8 cellular contexts compared by ENCODE assay signal in the genomic region with DNA sequence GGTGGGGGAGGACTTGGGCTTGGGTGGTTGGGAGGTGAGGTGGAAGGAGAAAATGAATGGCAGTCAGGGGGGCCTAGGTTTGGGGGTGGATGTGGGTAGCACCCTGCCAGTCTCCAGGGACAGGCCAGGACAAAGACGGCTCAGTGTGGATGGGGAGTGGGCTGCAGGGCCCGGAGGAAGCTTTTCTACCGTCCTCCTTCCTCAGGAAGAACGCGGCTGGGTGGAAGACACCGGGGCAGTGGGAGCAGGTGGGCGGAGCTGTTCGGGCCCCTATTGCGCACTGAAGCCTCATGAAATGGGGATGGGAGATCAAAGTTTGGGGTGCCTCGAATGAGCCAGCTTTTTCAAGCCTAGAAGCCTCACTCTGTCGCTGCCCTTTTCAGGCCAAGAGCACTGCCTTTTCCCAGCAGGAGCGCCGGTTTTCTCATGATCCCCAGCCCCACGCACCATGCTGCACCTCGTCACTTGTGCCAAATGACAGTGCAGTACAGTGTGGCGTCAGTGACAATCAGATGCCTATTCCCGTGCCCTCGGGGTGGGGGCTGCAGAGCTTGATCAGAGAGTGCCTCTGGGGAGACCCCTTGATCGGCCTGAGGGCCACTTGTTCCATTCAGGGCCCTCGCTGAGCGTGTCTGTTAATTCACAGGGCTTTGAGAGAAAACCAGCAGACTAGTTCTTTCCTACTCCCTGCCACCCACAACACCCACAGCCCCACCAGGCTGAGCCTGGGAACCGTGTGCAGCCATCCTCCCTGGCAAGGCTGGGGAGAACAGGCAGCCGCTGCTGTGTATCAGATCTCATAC. TPM values are rescaled to one million over a fixed set of nuclear protein-coding genes. Genes with fewer than 3 reads are reported as not detected.
DNase-seq lines count a peak whose midpoint lies in the region; ATAC-seq and TF ChIP-seq lines count a peak whose summit lies in the region.

No MANE protein-coding gene starts in this region.

- ATAC-seq in HG03432 (IDR thresholded peaks at IDR 0.05; ENCODE audit: unreplicated experiment): no peak

- H3K27me3 ChIP-seq in mononuclear cell (ENCODE audit: insufficient read depth, low read length): no peaks in the 10 kb centered on the region
- H3K27me3 ChIP-seq in stomach: no peaks in the 10 kb centered on the region

- TF ChIP-seq CTCF in choroid plexus epithelial cell (conservative IDR thresholded peaks at IDR 0.05; ENCODE audit: low read depth, low read length) (no peak), stomach (IDR thresholded peaks at IDR 0.05) (no peak)

- TF ChIP-seq EP300 in stomach (IDR thresholded peaks at IDR 0.05): no peak

- intact Hi-C loops in stomach (cut with DNase I; ENCODE audit: low total_unique reads): no loop called here

- H3K9me3 ChIP-seq in mononuclear cell (ENCODE audit: low read depth, low read length) (peaks cover 5% of the 10 kb centered on the region), stomach (no peaks in the 10 kb centered on the region)

- peak; percentile 33 for DNase-seq in COLO668 (lab: John Stamatoyannopoulos, UW; ENCODE audit: unreplicated experiment)
- DNase-seq in RKO (ENCODE audit: low spot score): peak; percentile 34
- no peak for DNase-seq in choroid plexus epithelial cell (ENCODE audit: low read depth)
- DNase-seq in stomach: no peak
- no peak for DNase-seq in SIG-M5 (lab: John Stamatoyannopoulos, UW)
- DNase-seq in DMS79 (lab: John Stamatoyannopoulos, UW): no peak

- WGBS in stomach, 5 donors: 6 to 13% (median 7%) methylated on average over 20 to 23 of the region's 23 CpGs

- peaks cover 26% of the 10 kb centered on the region for H3K4me1 ChIP-seq in mononuclear cell (ENCODE audit: insufficient read depth, low read length)
- H3K4me1 ChIP-seq in stomach: peaks cover 31 to 63% (median 47%) of the 10 kb centered on the region in 4 donors

- peaks cover 23 to 26% (median 25%) of the 10 kb centered on the region in 4 donors for H3K36me3 ChIP-seq in stomach

- TF ChIP-seq POLR2A in stomach (IDR thresholded peaks at IDR 0.05): no peak

- H3K4me3 ChIP-seq in choroid plexus epithelial cell (ENCODE audit: low read depth, low read length): peak overlapping the region; percentile 96
- peak overlapping the region; percentile 100 for H3K4me3 ChIP-seq in mononuclear cell (ENCODE audit: low read length)
- H3K4me3 ChIP-seq in stomach: peak overlapping the region; percentile 80 to 100 (median 96)

- H3K27ac ChIP-seq in stomach: peak overlapping the region; percentile 94 to 99 (median 96)

RNA-seq across cellular contexts. Expression of gene CALM3, which starts 1.5 kb away (rescaled TPM):
- 199 TPM for total RNA-seq in mononuclear cell
- total RNA-seq in stomach: 100 to 1,000 TPM in 4 of 5 donors, 10 to 100 TPM in 1; 94.7 to 147 (median 106) TPM
- 100 to 1,000 TPM in 2 of 3 donors, 10 to 100 TPM in 1; 84.2 to 203 (median 174) TPM for polyA plus RNA-seq in stomach

RNA-seq across cellular contexts. Expression of gene PTGIR, which starts 22.3 kb away (rescaled TPM):
- total RNA-seq in mononuclear cell: 5.8 TPM
- 1 to 10 TPM in 3 of 5 donors, not detected in 2; 1.8 to 6.7 (median 5.8) TPM for total RNA-seq in stomach
- polyA plus RNA-seq in stomach: 1 to 10 TPM; 1.6 to 1.7 (median 1.6) TPM

RNA-seq across cellular contexts. Expression of gene GNG8, which starts 33.4 kb away (rescaled TPM):
- not detected for total RNA-seq in mononuclear cell
- not detected for total RNA-seq in stomach
- polyA plus RNA-seq in stomach: not detected

RNA-seq across cellular contexts. Expression of gene DACT3, which starts 58.4 kb away (rescaled TPM):
- total RNA-seq in mononuclear cell (0.63 TPM), stomach (10 to 100 TPM in 4 of 5 donors, 1 to 10 TPM in 1; 9.7 to 29.9 (median 11.1) TPM)
- 10 to 100 TPM in 1 of 3 donors, 1 to 10 TPM in 2; 6.1 to 10.5 (median 6.4) TPM for polyA plus RNA-seq in stomach

Comparison
In these comparisons a context has a peak if more than half of its experiments do, and no peak if none do; other contexts are left out.
1. DNase-seq: peak in COLO668 (single experiment) and RKO (single experiment); none in choroid plexus epithelial cell (single experiment), stomach (single experiment), SIG-M5 (single experiment) and DMS79 (single experiment).
2. Peak in every context shown above with its lines, with median percentiles within 50 percentile points of each other: H3K4me3 ChIP-seq.